ENCODE assay signal across 2 cellular contexts in the genomic region with DNA sequence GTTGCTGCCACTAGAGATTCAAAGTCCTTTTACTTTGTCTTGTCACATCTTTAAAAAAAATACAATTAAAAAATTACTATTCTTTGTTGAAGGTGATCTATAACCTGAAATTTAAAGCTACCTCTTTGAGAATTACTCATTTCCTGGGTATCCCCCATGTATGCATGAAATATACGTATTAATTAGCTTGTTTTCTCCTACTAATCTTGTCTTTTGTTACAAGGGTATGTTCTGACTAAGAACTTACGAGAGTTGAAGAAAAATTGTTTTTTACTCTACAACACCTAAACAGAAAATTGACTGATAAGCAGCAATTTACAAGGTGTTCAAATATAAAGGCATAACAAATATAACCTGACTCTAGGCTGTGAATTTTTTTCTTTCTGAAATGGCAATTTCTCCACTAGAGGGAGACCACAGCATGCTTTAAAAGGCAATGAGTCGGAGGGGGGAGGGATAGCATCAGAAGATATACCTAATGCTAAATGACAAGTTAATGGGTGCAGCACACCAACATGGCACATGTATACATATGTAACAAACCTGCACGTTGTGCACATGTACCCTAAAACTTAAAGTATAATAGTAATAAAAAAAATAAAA.
TF ChIP-seq lines count a peak whose summit lies in the region.

No MANE protein-coding gene starts in this region.

TF ChIP-seq in HCT116, 20 proteins besides CTCF, POLR2A, EP300 and RAD21 (continued from another document):
- TF ChIP-seq, protein P1, sequence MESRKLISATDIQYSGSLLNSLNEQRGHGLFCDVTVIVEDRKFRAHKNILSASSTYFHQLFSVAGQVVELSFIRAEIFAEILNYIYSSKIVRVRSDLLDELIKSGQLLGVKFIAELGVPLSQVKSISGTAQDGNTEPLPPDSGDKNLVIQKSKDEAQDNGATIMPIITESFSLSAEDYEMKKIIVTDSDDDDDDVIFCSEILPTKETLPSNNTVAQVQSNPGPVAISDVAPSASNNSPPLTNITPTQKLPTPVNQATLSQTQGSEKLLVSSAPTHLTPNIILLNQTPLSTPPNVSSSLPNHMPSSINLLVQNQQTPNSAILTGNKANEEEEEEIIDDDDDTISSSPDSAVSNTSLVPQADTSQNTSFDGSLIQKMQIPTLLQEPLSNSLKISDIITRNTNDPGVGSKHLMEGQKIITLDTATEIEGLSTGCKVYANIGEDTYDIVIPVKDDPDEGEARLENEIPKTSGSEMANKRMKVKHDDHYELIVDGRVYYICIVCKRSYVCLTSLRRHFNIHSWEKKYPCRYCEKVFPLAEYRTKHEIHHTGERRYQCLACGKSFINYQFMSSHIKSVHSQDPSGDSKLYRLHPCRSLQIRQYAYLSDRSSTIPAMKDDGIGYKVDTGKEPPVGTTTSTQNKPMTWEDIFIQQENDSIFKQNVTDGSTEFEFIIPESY (IDR thresholded peaks at IDR 0.05; ENCODE audit: extremely low read depth, insufficient replicate concordance, low read length), result no peak
- TF ChIP-seq EZH2phosphoT487 (IDR thresholded peaks at IDR 0.05; ENCODE audit: borderline replicate concordance), result no peak
- TF ChIP-seq, protein P2, sequence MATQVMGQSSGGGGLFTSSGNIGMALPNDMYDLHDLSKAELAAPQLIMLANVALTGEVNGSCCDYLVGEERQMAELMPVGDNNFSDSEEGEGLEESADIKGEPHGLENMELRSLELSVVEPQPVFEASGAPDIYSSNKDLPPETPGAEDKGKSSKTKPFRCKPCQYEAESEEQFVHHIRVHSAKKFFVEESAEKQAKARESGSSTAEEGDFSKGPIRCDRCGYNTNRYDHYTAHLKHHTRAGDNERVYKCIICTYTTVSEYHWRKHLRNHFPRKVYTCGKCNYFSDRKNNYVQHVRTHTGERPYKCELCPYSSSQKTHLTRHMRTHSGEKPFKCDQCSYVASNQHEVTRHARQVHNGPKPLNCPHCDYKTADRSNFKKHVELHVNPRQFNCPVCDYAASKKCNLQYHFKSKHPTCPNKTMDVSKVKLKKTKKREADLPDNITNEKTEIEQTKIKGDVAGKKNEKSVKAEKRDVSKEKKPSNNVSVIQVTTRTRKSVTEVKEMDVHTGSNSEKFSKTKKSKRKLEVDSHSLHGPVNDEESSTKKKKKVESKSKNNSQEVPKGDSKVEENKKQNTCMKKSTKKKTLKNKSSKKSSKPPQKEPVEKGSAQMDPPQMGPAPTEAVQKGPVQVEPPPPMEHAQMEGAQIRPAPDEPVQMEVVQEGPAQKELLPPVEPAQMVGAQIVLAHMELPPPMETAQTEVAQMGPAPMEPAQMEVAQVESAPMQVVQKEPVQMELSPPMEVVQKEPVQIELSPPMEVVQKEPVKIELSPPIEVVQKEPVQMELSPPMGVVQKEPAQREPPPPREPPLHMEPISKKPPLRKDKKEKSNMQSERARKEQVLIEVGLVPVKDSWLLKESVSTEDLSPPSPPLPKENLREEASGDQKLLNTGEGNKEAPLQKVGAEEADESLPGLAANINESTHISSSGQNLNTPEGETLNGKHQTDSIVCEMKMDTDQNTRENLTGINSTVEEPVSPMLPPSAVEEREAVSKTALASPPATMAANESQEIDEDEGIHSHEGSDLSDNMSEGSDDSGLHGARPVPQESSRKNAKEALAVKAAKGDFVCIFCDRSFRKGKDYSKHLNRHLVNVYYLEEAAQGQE (IDR thresholded peaks at IDR 0.05; ENCODE audit: low read depth), result no peak
- no peak for TF ChIP-seq SRF (IDR thresholded peaks at IDR 0.05; ENCODE audit: low read depth)
- no peak for TF ChIP-seq CBX3 (IDR thresholded peaks at IDR 0.05; ENCODE audit: low read depth)
- TF ChIP-seq JUND (IDR thresholded peaks at IDR 0.05), result no peak
- no peak for TF ChIP-seq POLR2AphosphoS5 (IDR thresholded peaks at IDR 0.05; ENCODE audit: low read depth, low read length)
TF ChIP-seq in HCT116: peak in this region for 0.

TF ChIP-seq in SK-N-SH, 30 proteins besides CTCF, POLR2A, EP300 and RAD21 (continued from another document):
- TF ChIP-seq, protein P1 (IDR thresholded peaks at IDR 0.05; ENCODE audit: borderline replicate concordance, low read depth), result no peak
- no peak for TF ChIP-seq RXRA (IDR thresholded peaks at IDR 0.05; ENCODE audit: borderline replicate concordance, low read depth)
